In the genomic region with DNA sequence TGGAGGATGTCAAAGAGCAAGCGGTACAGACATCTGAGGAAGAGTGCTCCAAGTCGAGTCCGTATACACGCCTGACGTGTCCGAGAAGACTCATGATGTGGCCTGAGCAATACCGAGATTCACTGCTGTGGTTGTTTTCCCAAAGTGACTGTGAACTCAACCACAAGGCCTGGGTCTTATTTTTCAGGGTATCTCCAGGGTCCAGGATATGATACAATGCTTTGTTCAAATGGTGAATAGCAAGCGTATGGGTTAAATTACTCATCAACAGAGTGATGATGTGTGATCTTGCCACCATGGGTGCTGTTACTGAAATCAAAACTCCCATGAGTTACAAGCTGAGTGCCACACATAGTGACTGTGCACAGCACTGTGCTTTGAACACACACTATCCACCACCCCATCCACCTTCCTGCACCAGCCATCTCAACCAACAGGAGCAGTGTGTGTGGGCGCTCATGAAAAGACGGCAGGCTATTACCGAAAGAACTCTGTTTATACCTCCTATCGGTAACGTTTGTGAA, we compare ENCODE assay signal across 9 cellular contexts.
DNase-seq lines count a peak whose midpoint lies in the region; ATAC-seq and TF ChIP-seq lines count a peak whose summit lies in the region.
"Had no signal": no experiment of that assay in that cellular context is flagged by ENCODE, and none has a peak within 500 bp of the region (broad histone marks: within the 10 kb centered on the region; RNA-seq: fewer than 3 reads in every experiment).

No MANE protein-coding gene starts in this region.

- peaks cover 25% of the 10 kb centered on the region for H3K4me1 Mint-ChIP-seq in activated CD8-positive, alpha-beta T cell treated with anti-CD3 and anti-CD28 coated beads, Interleukin-2, amount 10 ng/mL, durations not matched to agents 7 days and 5 days (ENCODE audit: low read depth)

- no peak for TF ChIP-seq CTCF in PC-9 (conservative IDR thresholded peaks at IDR 0.05)

- H3K4me3 Mint-ChIP-seq in activated CD8-positive, alpha-beta T cell treated with anti-CD3 and anti-CD28 coated beads, Interleukin-2, amount 10 ng/mL, durations not matched to agents 7 days and 5 days = no peak overlapping the region

- H3K27me3 Mint-ChIP-seq in activated CD8-positive, alpha-beta T cell treated with anti-CD3 and anti-CD28 coated beads, Interleukin-2, amount 10 ng/mL, durations not matched to agents 7 days and 5 days (ENCODE audit: low read depth) = no peaks in the 10 kb centered on the region

- no peaks in the 10 kb centered on the region for H3K27me3 ChIP-seq in effector memory CD4-positive, alpha-beta T cell (replicated peaks; ENCODE audit: control insufficient read depth, insufficient read depth, low read length, poor library complexity, severe bottlenecking)
- H3K27me3 ChIP-seq in PC-9 (ENCODE audit: insufficient read depth, low read depth) = no peaks in the 10 kb centered on the region

- H2AFZ ChIP-seq in PC-9 = no peak overlapping the region

- peak; percentile 58 for DNase-seq in activated CD8-positive, alpha-beta T cell treated with anti-CD3 and anti-CD28 coated beads, Interleukin-2, amount 10 ng/mL, durations not matched to agents 7 days and 5 days
- DNase-seq in sciatic nerve (ENCODE audit: low spot score) (no peak), NCI-H187 treated with DMSO at 0.1 percent for 48 hours (lab: John Stamatoyannopoulos, UW) (no peak), NCI-H446 treated with DMSO at 0.1 percent for 48 hours (lab: John Stamatoyannopoulos, UW) (no peak), PC-9 (no peak)
- DNase-seq in effector memory CD4-positive, alpha-beta T cell = no peak

- no peaks in the 10 kb centered on the region for H4K20me1 ChIP-seq in PC-9 (ENCODE audit: insufficient read depth)

- CTCF ChIA-PET in activated CD8-positive, alpha-beta T cell treated with anti-CD3 and anti-CD28 coated beads, Interleukin-2, amount 10 ng/mL, durations not matched to agents 7 days and 5 days (lab: Charles Lee) = interaction anchor here (1.1 to 4.2 kb wide), 3 partner anchors 13 to 62 kb away, joined by 3 to 27 read pairs (median 7); no protein-coding TSS in a partner anchor
- CTCF ChIA-PET in PC-9 (lab: Charles Lee) = no interaction called here

- no peaks in the 10 kb centered on the region for H3K9me3 ChIP-seq in effector memory CD4-positive, alpha-beta T cell (ENCODE audit: control insufficient read depth, low read length)
- H3K9me3 ChIP-seq in PC-9 (ENCODE audit: insufficient read depth, low read depth) = no peaks in the 10 kb centered on the region

- no peak overlapping the region for H3K4me3 ChIP-seq in effector memory CD4-positive, alpha-beta T cell (ENCODE audit: insufficient read depth, low read depth, low read length, poor library complexity, severe bottlenecking)
- no peak overlapping the region for H3K4me3 ChIP-seq in PC-9

- peak overlapping the region; percentile 8 for H3K27ac Mint-ChIP-seq in activated CD8-positive, alpha-beta T cell treated with anti-CD3 and anti-CD28 coated beads, Interleukin-2, amount 10 ng/mL, durations not matched to agents 7 days and 5 days

- peaks cover 10% of the 10 kb centered on the region for H3K36me3 Mint-ChIP-seq in activated CD8-positive, alpha-beta T cell treated with anti-CD3 and anti-CD28 coated beads, Interleukin-2, amount 10 ng/mL, durations not matched to agents 7 days and 5 days (ENCODE audit: low read depth)
- H3K36me3 Mint-ChIP-seq: immature natural killer cell had no signal

- H3K4me1 ChIP-seq in effector memory CD4-positive, alpha-beta T cell (ENCODE audit: control insufficient read depth, insufficient read depth, low read length, poor library complexity, severe bottlenecking) = no peaks in the 10 kb centered on the region
- no peaks in the 10 kb centered on the region for H3K4me1 ChIP-seq in PC-9 (replicated peaks; ENCODE audit: insufficient read depth)

- H3K79me2 ChIP-seq in PC-9 (ENCODE audit: low read depth) = no peaks in the 10 kb centered on the region

- ATAC-seq in GM18870 (IDR thresholded peaks at IDR 0.05; ENCODE audit: unreplicated experiment) (peak; percentile 91), HG02938 (IDR thresholded peaks at IDR 0.05; ENCODE audit: unreplicated experiment) (peak; percentile 85), sciatic nerve (peak; percentile 55)
- ATAC-seq in activated CD8-positive, alpha-beta T cell treated with anti-CD3 and anti-CD28 coated beads, Interleukin-2, amount 10 ng/mL, durations not matched to agents 7 days and 5 days = peak; percentile 82

- intact Hi-C loops in sciatic nerve (cut with DNase I) = no loop called here
- intact Hi-C loops in PC-9 (cut with micrococcal nuclease; ENCODE audit: unreplicated experiment) = no loop called here

- H3F3A ChIP-seq in PC-9 (ENCODE audit: insufficient read depth, low read depth) = no peaks in the 10 kb centered on the region

- no peaks in the 10 kb centered on the region for H3K9me2 ChIP-seq in PC-9 (ENCODE audit: insufficient read depth)

- no peaks in the 10 kb centered on the region for H3K9me3 Mint-ChIP-seq in activated CD8-positive, alpha-beta T cell treated with anti-CD3 and anti-CD28 coated beads, Interleukin-2, amount 10 ng/mL, durations not matched to agents 7 days and 5 days (ENCODE audit: insufficient read depth)
- H3K9me3 Mint-ChIP-seq: immature natural killer cell had no signal

- POLR2A ChIA-PET in activated CD8-positive, alpha-beta T cell treated with anti-CD3 and anti-CD28 coated beads, Interleukin-2, amount 10 ng/mL, durations not matched to agents 7 days and 5 days (lab: Charles Lee) = interaction anchor here (0.8 kb wide), 1 partner anchor 64 kb away, joined by 3 read pairs; no protein-coding TSS in a partner anchor
- POLR2A ChIA-PET in PC-9 (lab: Charles Lee; ENCODE audit: unreplicated experiment) = interaction anchor here (0.6 kb wide), 1 partner anchor 1261 kb away, joined by 5 read pairs; no protein-coding TSS in a partner anchor

- H3K36me3 ChIP-seq in effector memory CD4-positive, alpha-beta T cell (ENCODE audit: control insufficient read depth, insufficient read depth, low read length) = no peaks in the 10 kb centered on the region
- no peaks in the 10 kb centered on the region for H3K36me3 ChIP-seq in PC-9 (ENCODE audit: low read depth)

- H3K27ac ChIP-seq in effector memory CD4-positive, alpha-beta T cell (ENCODE audit: insufficient read depth, low read length, poor library complexity, severe bottlenecking) = no peak overlapping the region
- no peak overlapping the region for H3K27ac ChIP-seq in PC-9

- no peak overlapping the region for H3K4me2 ChIP-seq in PC-9

- BruUV-seq in PC-9 (replicated peaks; lab: Mats Ljungman, UMichigan) = no TSS peak
